ENCODE assay signal across 22 cellular contexts in genomic region chr3:10780922-10781321, GRCh38. TPM values are rescaled to one million over a fixed set of nuclear protein-coding genes. Genes with fewer than 3 reads are reported as not detected.
"Had no signal": no experiment of that assay in that cellular context is flagged by ENCODE, and none has a peak within 500 bp of the region (broad histone marks: within the 10 kb centered on the region; RNA-seq: fewer than 3 reads in every experiment).

No MANE protein-coding gene starts in this region.

- H3K9me3 ChIP-seq: MG63, SK-N-SH had no signal

- H3K27me3 ChIP-seq: MG63 had no signal

- H3K36me3 ChIP-seq: MG63 had no signal

- H3K4me2 ChIP-seq: SK-N-SH had no signal

- H3K27ac ChIP-seq: RWPE1 had no signal

- H3K9ac ChIP-seq: SK-N-SH had no signal

- H3K4me3 ChIP-seq: MG63 had no signal

- DNase-seq: IMR-90, Karpas-422, KG1, MG63, NCI-H1092, NCI-H1105 treated with DMSO at 0.1 percent for 48 hours, NCI-H1417 treated with DMSO at 0.1 percent for 48 hours, NCI-H146, NCI-H1694 treated with DMSO at 0.1 percent for 48 hours, NCI-H1930, NCI-H2081, NCI-H2107, NCI-H2227 treated with DMSO at 0.1 percent for 48 hours, NCI-H524, NCI-H526 treated with DMSO at 0.1 percent for 48 hours, NCI-H774, SHP77, SK-N-SH had no signal

- ATAC-seq: HepG2, Panc1 had no signal

- H3K9me2 ChIP-seq: SK-N-SH had no signal

RNA-seq across cellular contexts. Expression of gene SLC6A11, which starts 35.1 kb away (rescaled TPM):
- total RNA-seq: HT1080, IMR-90 had no signal
